ENCODE assay signal across 8 cellular contexts in genomic region chr12:96197503-96198272, GRCh38. TPM values are rescaled to one million over a fixed set of nuclear protein-coding genes. Genes with fewer than 3 reads are reported as not detected.
A peak's percentile ranks its signal among the peaks of the same experiment; 100 is the strongest.
DNase-seq lines count a peak whose midpoint lies in the region; ATAC-seq and TF ChIP-seq lines count a peak whose summit lies in the region.

No MANE protein-coding gene starts in this region.

- TF ChIP-seq POLR2A in esophagus squamous epithelium (IDR thresholded peaks at IDR 0.05) = peak in 1 of 4 donors; percentile 23
- no peak for TF ChIP-seq POLR2A in sigmoid colon (IDR thresholded peaks at IDR 0.05)

- intact Hi-C loops in Panc1 (cut with micrococcal nuclease; ENCODE audit: unreplicated experiment) = no loop called here
- intact Hi-C loops in esophagus squamous epithelium (cut with DNase I) = no loop called here
- intact Hi-C loops in sigmoid colon (cut with DNase I) = no loop called here

- peak; percentile 96 for DNase-seq in EH (ENCODE audit: low read depth)
- DNase-seq in Panc1 (ENCODE audit: low read depth, low spot score) = no peak
- no peak for DNase-seq in esophagus squamous epithelium (lab: John Stamatoyannopoulos, UW)
- no peak for DNase-seq in sigmoid colon
- DNase-seq in HuH-7.5 (ENCODE audit: low spot score) = no peak
- no peak for DNase-seq in activated gamma-delta T cell treated with Interleukin-2 at 50 U/mL for 16 hours
- DNase-seq in GM13977 (ENCODE audit: low spot score) = no peak

- no peak overlapping the region for H3K4me3 ChIP-seq in Panc1 (ENCODE audit: low read depth in 2 of 2, low read length in 2 of 2)
- peak overlapping the region in 3 of 4 donors; percentile 86 to 92 (median 86) for H3K4me3 ChIP-seq in esophagus squamous epithelium
- no peak overlapping the region for H3K4me3 ChIP-seq in sigmoid colon

- H3K9me3 ChIP-seq in Panc1 (ENCODE audit: control insufficient read depth, insufficient read depth, low read depth, low read length) (no peaks in the 10 kb centered on the region), esophagus squamous epithelium (no peaks in the 10 kb centered on the region), sigmoid colon (no peaks in the 10 kb centered on the region)

- ATAC-seq in Panc1 (peak; percentile 31; the same call in 1 of the 2 replicates), GM19035 (IDR thresholded peaks at IDR 0.05; ENCODE audit: unreplicated experiment) (no peak)

- POLR2A ChIA-PET in Panc1 (lab: Charles Lee) = no interaction called here

- H3K27me3 ChIP-seq in Panc1 (ENCODE audit: control insufficient read depth, insufficient read depth, low read length) (no peaks in the 10 kb centered on the region), esophagus squamous epithelium (no peaks in the 10 kb centered on the region), sigmoid colon (no peaks in the 10 kb centered on the region)

- in situ Hi-C loops in Panc1 (cut with HindIII; ENCODE audit: low pct_unique_long_range_greater_than_20kb, low sequenced_read_pairs) = no loop called here
- in situ Hi-C loops in GM13977 (cut with MboI; ENCODE audit: low pct_unique_long_range_greater_than_20kb, low sequenced_read_pairs, unreplicated experiment) = no loop called here

- peaks cover 32% of the 10 kb centered on the region for H3K4me1 ChIP-seq in Panc1 (ENCODE audit: control insufficient read depth, insufficient read depth, low read length)
- H3K4me1 ChIP-seq in esophagus squamous epithelium = peaks cover 18 to 63% (median 31%) of the 10 kb centered on the region in 3 donors
- H3K4me1 ChIP-seq in sigmoid colon = peaks cover 0 to 40% (median 23%) of the 10 kb centered on the region in 4 donors

- H3K36me3 ChIP-seq in Panc1 (ENCODE audit: control insufficient read depth, insufficient read depth, low read length) (no peaks in the 10 kb centered on the region; the same call in 1 of the 2 replicates), esophagus squamous epithelium (peaks cover 0 to 4% (median 0%) of the 10 kb centered on the region in 3 donors), sigmoid colon (no peaks in the 10 kb centered on the region)

- peak overlapping the region; percentile 81 for H3K27ac ChIP-seq in Panc1 (ENCODE audit: low read length)
- peak overlapping the region; percentile 90 to 97 (median 92) for H3K27ac ChIP-seq in esophagus squamous epithelium
- peak overlapping the region; percentile 81 to 88 (median 84) for H3K27ac ChIP-seq in sigmoid colon

- 19 to 26% methylated on average over 3 of the region's 3 CpGs for WGBS in esophagus squamous epithelium, 2 donors
- 46 to 50% methylated on average over 3 of the region's 3 CpGs for WGBS in sigmoid colon, 2 donors

- TF ChIP-seq CTCF in Panc1 (IDR thresholded peaks at IDR 0.05) (no peak), esophagus squamous epithelium (IDR thresholded peaks at IDR 0.05) (no peak), sigmoid colon (IDR thresholded peaks at IDR 0.05) (no peak), GM13977 (IDR thresholded peaks at IDR 0.05; ENCODE audit: extremely low read depth, insufficient read depth, missing control alignments) (no peak)

- TF ChIP-seq EP300 in sigmoid colon (IDR thresholded peaks at IDR 0.05) = peak in 1 of 4 donors; percentile 20

- CTCF ChIA-PET in Panc1 (lab: Charles Lee) = no interaction called here

- no TSS peak for BruUV-seq in Panc1 (replicated peaks; lab: Mats Ljungman, UMichigan)

RNA-seq across cellular contexts. Expression of gene ELK3, which starts 3.5 kb away (rescaled TPM):
- total RNA-seq in Panc1 (2021; ENCODE audit: unreplicated experiment) (25.1 TPM), esophagus squamous epithelium (10 to 100 TPM; 24.8 to 44.0 (median 34.8) TPM), sigmoid colon (10 to 100 TPM; 15.7 to 23.8 (median 18.4) TPM)
- 21.8 TPM for polyA plus RNA-seq in Panc1 (2012; ENCODE audit: insufficient read length)
- polyA plus RNA-seq in sigmoid colon = 10 to 100 TPM in 1 of 3 donors, 1 to 10 TPM in 2; 2.3 to 12.0 (median 9.0) TPM

Comparison
In these comparisons a context has a peak if more than half of its experiments do, and no peak if none do; other contexts are left out.
1. H3K4me3 ChIP-seq: peak in esophagus squamous epithelium (3 of 4); none in Panc1 (0 of 2) and sigmoid colon (0 of 4).
2. Peak in every context shown above with its lines, with median percentiles within 50 percentile points of each other: H3K27ac ChIP-seq.